Comparison of ENCODE assay signal across 21 cellular contexts in the genomic region with DNA sequence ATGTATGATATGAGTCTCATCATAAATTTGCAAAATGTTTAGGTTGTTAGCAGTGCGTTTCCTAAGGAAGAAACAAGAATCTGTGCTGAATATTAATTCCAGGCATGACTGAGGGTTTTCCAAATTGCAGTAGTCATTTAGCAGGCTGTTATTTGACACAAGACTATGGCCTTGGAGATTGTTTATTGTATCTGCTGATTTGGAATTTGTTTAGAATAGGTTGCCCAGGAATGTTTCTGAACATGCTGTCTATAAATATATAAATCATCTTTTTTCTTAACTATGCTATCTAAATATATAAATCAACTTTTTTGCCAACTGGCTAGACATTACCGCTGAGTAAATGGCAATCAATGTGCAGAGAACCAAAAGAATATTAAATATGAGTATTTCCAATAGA.
"Had no signal": no experiment of that assay in that cellular context is flagged by ENCODE, and none has a peak within 500 bp of the region (broad histone marks: within the 10 kb centered on the region; RNA-seq: fewer than 3 reads in every experiment).

No MANE protein-coding gene starts in this region.

- ATAC-seq: esophagus mucosa; heart right ventricle; left lobe of liver; mucosa of descending colon; naive thymus-derived CD8-positive, alpha-beta T cell; psoas muscle; right lobe of liver; stimulated activated memory B cell treated with anti-CD40 and anti-IgM and Interleukin-4, amounts not matched to agents 10 μg/mL and 1 μg/mL and 100 μg/mL, for 72 hours; stimulated activated naive CD8-positive, alpha-beta T cell treated with anti-CD3 and anti-CD28 coated beads, Interleukin-15, amount 100 ng/mL, for 72 hours had no signal

- H3K36me3 ChIP-seq: heart right ventricle, neutrophil, right lobe of liver, spleen had no signal

- H3K36me3 Mint-ChIP-seq: stimulated activated memory B cell treated with anti-CD40 and anti-IgM and Interleukin-4, amounts not matched to agents 10 μg/mL and 1 μg/mL and 100 μg/mL, for 72 hours had no signal

- DNase-seq: effector memory CD4-positive, alpha-beta T cell; heart right ventricle; hypothalamus; islet precursor cell; mammary epithelial cell; mucosa of descending colon; naive thymus-derived CD8-positive, alpha-beta T cell; psoas muscle; retina; right lobe of liver; spleen; stimulated activated CD4-positive, alpha-beta T cell treated with anti-CD3 and anti-CD28 coated beads, Interleukin-15, amount 100 ng/mL, for 24 hours; stimulated activated CD4-positive, alpha-beta T cell treated with anti-CD3 and anti-CD28 coated beads, Interleukin-1b, Interleukin-23, amount 100 ng/mL, for 48 hours; stimulated activated CD4-positive, alpha-beta T cell treated with anti-CD3 and anti-CD28 coated beads, Interleukin-4, amount 100 ng/mL, for 24 hours; stimulated activated naive CD8-positive, alpha-beta T cell treated with anti-CD3 and anti-CD28 coated beads, Interleukin-15, amount 100 ng/mL, for 72 hours; testis had no signal

- H3K4me3 ChIP-seq: heart right ventricle, mucosa of descending colon, psoas muscle, right lobe of liver, spleen, testis, tibial nerve had no signal

- H3K27ac Mint-ChIP-seq: naive thymus-derived CD8-positive, alpha-beta T cell; stimulated activated memory B cell treated with anti-CD40 and anti-IgM and Interleukin-4, amounts not matched to agents 10 μg/mL and 1 μg/mL and 100 μg/mL, for 72 hours; stimulated activated naive CD8-positive, alpha-beta T cell treated with anti-CD3 and anti-CD28 coated beads, Interleukin-15, amount 100 ng/mL, for 72 hours had no signal

- H3K4me1 Mint-ChIP-seq: naive thymus-derived CD8-positive, alpha-beta T cell; stimulated activated memory B cell treated with anti-CD40 and anti-IgM and Interleukin-4, amounts not matched to agents 10 μg/mL and 1 μg/mL and 100 μg/mL, for 72 hours; stimulated activated naive CD8-positive, alpha-beta T cell treated with anti-CD3 and anti-CD28 coated beads, Interleukin-15, amount 100 ng/mL, for 72 hours had no signal

- H3K9me3 ChIP-seq: mucosa of descending colon, neutrophil, psoas muscle, right lobe of liver, testis, tibial nerve had no signal

- H3K27me3 Mint-ChIP-seq: stimulated activated memory B cell treated with anti-CD40 and anti-IgM and Interleukin-4, amounts not matched to agents 10 μg/mL and 1 μg/mL and 100 μg/mL, for 72 hours; stimulated activated naive CD8-positive, alpha-beta T cell treated with anti-CD3 and anti-CD28 coated beads, Interleukin-15, amount 100 ng/mL, for 72 hours had no signal

- H3K4me3 Mint-ChIP-seq: naive thymus-derived CD8-positive, alpha-beta T cell; stimulated activated memory B cell treated with anti-CD40 and anti-IgM and Interleukin-4, amounts not matched to agents 10 μg/mL and 1 μg/mL and 100 μg/mL, for 72 hours; stimulated activated naive CD8-positive, alpha-beta T cell treated with anti-CD3 and anti-CD28 coated beads, Interleukin-15, amount 100 ng/mL, for 72 hours had no signal

- H3K27ac ChIP-seq: heart right ventricle, neutrophil, psoas muscle, right lobe of liver, spleen, testis, tibial nerve had no signal
